ENCODE assay signal across 9 cellular contexts in the genomic region with DNA sequence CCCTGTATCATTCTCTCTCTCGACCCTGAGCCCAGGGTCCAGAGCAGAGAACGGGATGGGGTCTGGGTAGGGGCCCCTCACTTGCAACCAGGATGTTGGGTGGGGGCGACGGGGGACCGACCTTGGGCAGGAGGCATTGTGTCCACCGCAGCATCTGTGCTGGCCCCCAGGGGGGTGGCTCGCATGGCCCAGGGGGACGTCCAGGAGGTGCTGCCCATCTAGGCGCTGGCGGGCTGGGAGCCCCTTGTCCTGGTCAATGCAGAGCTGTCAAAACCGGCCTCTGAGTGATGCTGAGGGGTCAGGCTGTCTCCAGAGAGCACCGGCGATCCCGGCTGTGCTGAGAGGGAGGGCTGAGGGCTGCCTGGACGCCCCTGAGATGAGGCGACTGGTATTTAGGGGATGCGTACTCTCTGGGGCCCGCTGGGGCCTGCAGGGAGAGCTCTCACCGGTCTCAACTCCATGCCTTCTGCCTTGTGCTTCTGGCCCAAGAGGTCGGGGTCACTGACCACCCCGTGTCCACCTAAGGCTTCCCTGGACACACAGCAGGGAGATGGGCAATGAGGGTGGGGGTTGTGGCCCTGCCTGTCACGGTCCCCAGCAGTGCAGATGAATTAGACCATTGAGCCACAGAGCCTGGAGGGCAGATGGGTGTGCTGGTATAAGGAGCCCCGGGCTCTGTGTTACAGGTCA. TPM values are rescaled to one million over a fixed set of nuclear protein-coding genes. Genes with fewer than 3 reads are reported as not detected.
A peak's percentile ranks its signal among the peaks of the same experiment; 100 is the strongest.
DNase-seq lines count a peak whose midpoint lies in the region; ATAC-seq, FAIRE-seq and TF ChIP-seq lines count a peak whose summit lies in the region.
"Had no signal": no experiment of that assay in that cellular context is flagged by ENCODE, and none has a peak within 500 bp of the region (broad histone marks: within the 10 kb centered on the region; RNA-seq: fewer than 3 reads in every experiment).

No MANE protein-coding gene starts in this region.

- no peak for TF ChIP-seq CTCF in SU-DHL-6 (IDR thresholded peaks at IDR 0.05; ENCODE audit: insufficient read depth, low read length, poor library complexity, severe bottlenecking)
- TF ChIP-seq CTCF in left ventricle myocardium inferior (IDR thresholded peaks at IDR 0.05; ENCODE audit: borderline replicate concordance): no peak
- TF ChIP-seq CTCF in D721Med (IDR thresholded peaks at IDR 0.05; ENCODE audit: insufficient read depth, missing control alignments): no peak

- H3K36me3 ChIP-seq in GM23248 (ENCODE audit: low read depth): peaks cover 23% of the 10 kb centered on the region
- peaks cover 20% of the 10 kb centered on the region for H3K36me3 ChIP-seq in SU-DHL-6 (ENCODE audit: low read length)
- H3K36me3 ChIP-seq in left ventricle myocardium inferior: peaks cover 42% of the 10 kb centered on the region

- H3K9ac ChIP-seq in GM23248 (peak overlapping the region; percentile 60), SU-DHL-6 (ENCODE audit: low read length) (no peak overlapping the region)

- DNase-seq in GM23248: no peak
- DNase-seq in left ventricle myocardium inferior: no peak
- no peak for DNase-seq in dermis blood vessel endothelial cell
- DNase-seq in D721Med (ENCODE audit: insufficient read length, low spot score): no peak

- 51 to 55% methylated on average over 17 to 21 of the region's 23 CpGs for WGBS in GM23248 (ENCODE audit: low coverage in 1 of 2, low lambda C conversion rate in 2 of 2, missing lambda C conversion rate in 2 of 2), 2 experiments

- peaks cover 18% of the 10 kb centered on the region for H3K4me1 ChIP-seq in GM23248 (ENCODE audit: insufficient read depth)
- H3K4me1 ChIP-seq in left ventricle myocardium inferior: peaks cover 72% of the 10 kb centered on the region

- H3K4me3 ChIP-seq in GM23248: no peak overlapping the region
- H3K4me3 ChIP-seq in SU-DHL-6 (ENCODE audit: insufficient read depth, low read length, poor library complexity, severe bottlenecking): no peak overlapping the region
- no peak overlapping the region for H3K4me3 ChIP-seq in left ventricle myocardium inferior
- no peak overlapping the region for H3K4me3 ChIP-seq in skin epidermis
- H3K4me3 ChIP-seq: SJSA1 had no signal

- ATAC-seq in GM19397 (IDR thresholded peaks at IDR 0.05; ENCODE audit: unreplicated experiment) (no peak), HG03457 (IDR thresholded peaks at IDR 0.05; ENCODE audit: unreplicated experiment) (no peak)

- H4K20me1 ChIP-seq in GM23248 (ENCODE audit: insufficient read depth): peaks cover 19% of the 10 kb centered on the region; the same call in 1 of the 2 replicates
- peaks cover 31% of the 10 kb centered on the region for H4K20me1 ChIP-seq in SU-DHL-6 (ENCODE audit: low read depth, low read length)

- FAIRE-seq in D721Med (lab: Jason Lieb, UNC): no peak

- H3K9me2 ChIP-seq in GM23248 (ENCODE audit: insufficient read depth) (no peaks in the 10 kb centered on the region), SU-DHL-6 (replicated peaks; ENCODE audit: insufficient read depth, low read length) (no peaks in the 10 kb centered on the region)

- peaks cover 82% of the 10 kb centered on the region for H3K79me2 ChIP-seq in GM23248 (ENCODE audit: insufficient read depth)
- peaks cover 25% of the 10 kb centered on the region for H3K79me2 ChIP-seq in SU-DHL-6 (ENCODE audit: insufficient read depth, low read length)

- no peaks in the 10 kb centered on the region for H3K27me3 ChIP-seq in GM23248 (replicated peaks; ENCODE audit: insufficient read depth)
- H3K27me3 ChIP-seq in SU-DHL-6 (ENCODE audit: low read length): no peaks in the 10 kb centered on the region
- no peaks in the 10 kb centered on the region for H3K27me3 ChIP-seq in left ventricle myocardium inferior (ENCODE audit: low read depth)
- H3K27me3 ChIP-seq: SJSA1 had no signal

- H2AFZ ChIP-seq in GM23248 (no peak overlapping the region), SU-DHL-6 (ENCODE audit: low read depth, low read length, severe bottlenecking) (no peak overlapping the region)

- H3K9me3 ChIP-seq in GM23248 (ENCODE audit: low read depth): no peaks in the 10 kb centered on the region
- H3K9me3 ChIP-seq in SU-DHL-6 (ENCODE audit: insufficient read depth, low read length): no peaks in the 10 kb centered on the region
- no peaks in the 10 kb centered on the region for H3K9me3 ChIP-seq in left ventricle myocardium inferior (replicated peaks)
- H3K9me3 ChIP-seq: SJSA1 had no signal

- H3F3A ChIP-seq in GM23248 (ENCODE audit: insufficient read depth) (peaks cover 42% of the 10 kb centered on the region), SU-DHL-6 (ENCODE audit: insufficient read depth) (peaks cover 62% of the 10 kb centered on the region)

- H3K4me2 ChIP-seq in GM23248 (ENCODE audit: unreplicated experiment) (peak overlapping the region; percentile 7), SU-DHL-6 (ENCODE audit: low read depth, low read length, poor library complexity, severe bottlenecking) (no peak overlapping the region)

- in situ Hi-C loops in GM23248 (cut with MboI): no loop called here

- H3K27ac ChIP-seq in GM23248: peak overlapping the region; percentile 70
- H3K27ac ChIP-seq in SU-DHL-6 (ENCODE audit: low read depth, low read length): peak overlapping the region; percentile 34; the same call in 1 of the 2 replicates
- H3K27ac ChIP-seq in left ventricle myocardium inferior (replicated peaks): peak overlapping the region; percentile 79
- peak overlapping the region in 20 of 21 experiments; percentile 26 to 88 (median 60) for H3K27ac ChIP-seq in skin epidermis
- H3K27ac ChIP-seq: SJSA1 had no signal

- intact Hi-C loops in left ventricle myocardium inferior (cut with micrococcal nuclease): no loop called here

RNA-seq across cellular contexts. Expression of a gene that starts 8.5 kb away (rescaled TPM):
- 1,319 and 1,498 TPM in 2 replicates for total RNA-seq in GM23248 (2014; rRNA removed; shearing (Covaris generic))
- 395 and 404 TPM in 2 replicates for polyA plus RNA-seq in GM23248 (2016; fragmentation: Nextera tagmentation; extraction: Ambion mirVana)
- total RNA-seq in left ventricle myocardium inferior (648 TPM), dermis blood vessel endothelial cell (1,481 and 2,291 TPM in 2 replicates)

RNA-seq across cellular contexts. Expression of a gene that starts 13.6 kb away (rescaled TPM):
- not detected in 2 replicates for total RNA-seq in GM23248 (2014; rRNA removed; shearing (Covaris generic))
- 0.13 and 0.53 TPM in 2 replicates for polyA plus RNA-seq in GM23248 (2016; fragmentation: Nextera tagmentation; extraction: Ambion mirVana)
- total RNA-seq in left ventricle myocardium inferior: 4.7 TPM
- total RNA-seq in dermis blood vessel endothelial cell: not detected in 2 replicates
- total RNA-seq: SJSA1 had no signal

RNA-seq across cellular contexts. Expression of a gene that starts 18.1 kb away (rescaled TPM):
- total RNA-seq in GM23248 (2014; rRNA removed; shearing (Covaris generic)): 102 and 105 TPM in 2 replicates
- 90.0 TPM in 2 replicates for polyA plus RNA-seq in GM23248 (2016; fragmentation: Nextera tagmentation; extraction: Ambion mirVana)
- 16.2 TPM for total RNA-seq in left ventricle myocardium inferior
- total RNA-seq in dermis blood vessel endothelial cell: 71.8 and 78.3 TPM in 2 replicates

RNA-seq across cellular contexts. Expression of a gene that starts 19.8 kb away (rescaled TPM):
- 109 and 157 TPM in 2 replicates for total RNA-seq in GM23248 (2014; rRNA removed; shearing (Covaris generic))
- polyA plus RNA-seq in GM23248 (2016; fragmentation: Nextera tagmentation; extraction: Ambion mirVana): 133 and 144 TPM in 2 replicates
- total RNA-seq in left ventricle myocardium inferior (12.2 TPM), dermis blood vessel endothelial cell (33.5 and 50.1 TPM in 2 replicates)

RNA-seq across cellular contexts. Expression of a gene that starts 33.4 kb away (rescaled TPM):
- total RNA-seq in GM23248 (2014; rRNA removed; shearing (Covaris generic)): not detected in 2 replicates
- not detected in 2 replicates for polyA plus RNA-seq in GM23248 (2016; fragmentation: Nextera tagmentation; extraction: Ambion mirVana)
- total RNA-seq in left ventricle myocardium inferior: 1.2 TPM
- total RNA-seq in dermis blood vessel endothelial cell: not detected in 2 replicates
- total RNA-seq: SJSA1 had no signal
